ENCODE assay signal across 12 cellular contexts in the genomic region with DNA sequence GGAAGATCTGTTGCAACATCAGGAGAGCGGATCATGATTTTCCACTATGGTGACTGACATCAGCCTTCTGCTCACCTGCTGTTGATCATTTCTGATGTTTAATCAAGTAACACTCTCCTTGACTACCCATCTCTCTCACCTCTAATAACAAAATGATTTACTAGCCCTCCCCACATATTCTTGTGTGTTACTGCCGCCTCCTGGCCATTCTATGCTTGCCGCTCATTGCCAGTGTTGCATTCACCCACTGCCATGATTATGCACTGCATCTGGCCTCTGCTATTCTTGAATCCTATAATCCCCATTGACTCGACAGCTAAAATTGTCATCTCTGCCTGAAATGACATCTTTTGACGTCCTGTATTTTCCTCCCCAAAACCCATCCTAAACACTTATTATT.
A peak's percentile ranks its signal among the peaks of the same experiment; 100 is the strongest.
DNase-seq lines count a peak whose midpoint lies in the region; ATAC-seq and TF ChIP-seq lines count a peak whose summit lies in the region.
"Had no signal": no experiment of that assay in that cellular context is flagged by ENCODE, and none has a peak within 500 bp of the region (broad histone marks: within the 10 kb centered on the region; RNA-seq: fewer than 3 reads in every experiment).

No MANE protein-coding gene starts in this region.

- no peaks in the 10 kb centered on the region for H3K27me3 ChIP-seq in osteoblast (ENCODE audit: insufficient read depth, low read length)
- H3K27me3 ChIP-seq: suprapubic skin had no signal

- H3K4me3 ChIP-seq in osteoblast (ENCODE audit: insufficient read depth, low read length) = no peak overlapping the region
- H3K4me3 ChIP-seq: suprapubic skin had no signal

- no peak overlapping the region for H3K27ac ChIP-seq in osteoblast (ENCODE audit: low read depth, low read length)
- H3K27ac ChIP-seq: suprapubic skin had no signal

- H3K9me3 ChIP-seq in osteoblast (ENCODE audit: low read depth, low read length) = no peaks in the 10 kb centered on the region
- H3K9me3 ChIP-seq: suprapubic skin had no signal

- TF ChIP-seq CTCF in osteoblast (IDR thresholded peaks at IDR 0.05; ENCODE audit: extremely low read depth, low read depth, low read length) = peak; percentile 39

- no peak for ATAC-seq in activated CD4-positive, CD25-positive, alpha-beta regulatory T cell treated with anti-CD3 and anti-CD28 coated beads, Interleukin-2, amount 50 U/mL, for 24 hours
- no peak for ATAC-seq in HG03025 (IDR thresholded peaks at IDR 0.05; ENCODE audit: low FRiP score, unreplicated experiment)

- no peaks in the 10 kb centered on the region for H4K20me1 ChIP-seq in osteoblast (ENCODE audit: insufficient read depth, low read length)

- no peak overlapping the region for H3K4me2 ChIP-seq in osteoblast (ENCODE audit: insufficient read depth, low read length)

- H3K79me2 ChIP-seq in osteoblast (ENCODE audit: insufficient read depth, low read length) = no peaks in the 10 kb centered on the region

- H2AFZ ChIP-seq in osteoblast (ENCODE audit: low read length) = no peak overlapping the region

- H3K36me3 ChIP-seq in osteoblast (ENCODE audit: insufficient read depth, low read length) = no peaks in the 10 kb centered on the region
- H3K36me3 ChIP-seq: suprapubic skin had no signal

- no peaks in the 10 kb centered on the region for H3K4me1 ChIP-seq in osteoblast (ENCODE audit: insufficient read depth, low read length)
- H3K4me1 ChIP-seq: suprapubic skin had no signal

- DNase-seq in NCI-H1417 (lab: John Stamatoyannopoulos, UW) = peak in 2 of 3 experiments; percentile 12 to 29
- no peak for DNase-seq in NCI-H1417 treated with DMSO at 0.1 percent for 48 hours (lab: John Stamatoyannopoulos, UW)
- DNase-seq in NCI-H146 (lab: John Stamatoyannopoulos, UW) = peak; percentile 55
- DNase-seq in dermis blood vessel endothelial cell = peak; percentile 42
- no peak for DNase-seq in osteoblast (ENCODE audit: insufficient read length, low spot score, missing footprints)
- no peak for DNase-seq in inferior parietal cortex (ENCODE audit: extremely low spot score)
- DNase-seq: activated CD4-positive, alpha-beta T cell treated with anti-CD3 and anti-CD28 coated beads, Interleukin-2, amount 50 U/mL, for 48 hours; activated naive CD4-positive, alpha-beta T cell treated with anti-CD3 and anti-CD28 coated beads, Interleukin-2, amount 50 U/mL, for 16 hours; immature natural killer cell had no signal

Comparison
In these comparisons a context has a peak if more than half of its experiments do, and no peak if none do; other contexts are left out.
1. DNase-seq: peak in NCI-H1417 (2 of 3), NCI-H146 (single experiment) and dermis blood vessel endothelial cell (single experiment); none in NCI-H1417 treated with DMSO at 0.1 percent for 48 hours (single experiment), osteoblast (single experiment) and inferior parietal cortex (single experiment).